Comparison of ENCODE assay signal across 17 cellular contexts in genomic region chr7:2924866-2925840, GRCh38.
DNase-seq lines count a peak whose midpoint lies in the region; ATAC-seq and TF ChIP-seq lines count a peak whose summit lies in the region.
"Had no signal": no experiment of that assay in that cellular context is flagged by ENCODE, and none has a peak within 500 bp of the region (broad histone marks: within the 10 kb centered on the region; RNA-seq: fewer than 3 reads in every experiment).

No MANE protein-coding gene starts in this region.

- no peaks in the 10 kb centered on the region for H3K9me3 ChIP-seq in A673 (ENCODE audit: low read depth, low read length, poor library complexity, severe bottlenecking)
- no peaks in the 10 kb centered on the region for H3K9me3 ChIP-seq in SK-N-MC (ENCODE audit: low read depth, low read length)
- H3K9me3 ChIP-seq in mammary epithelial cell (replicated peaks; ENCODE audit: insufficient read depth, low read length), result no peaks in the 10 kb centered on the region
- H3K9me3 ChIP-seq: esophagus squamous epithelium, heart left ventricle, transverse colon had no signal

- no TSS peak for BruUV-seq in A673 (replicated peaks; lab: Mats Ljungman, UMichigan)
- BruUV-seq in mammary epithelial cell (replicated peaks; lab: Mats Ljungman, UMichigan), result no TSS peak

- no peak overlapping the region for H3K4me2 ChIP-seq in mammary epithelial cell (ENCODE audit: insufficient read depth, low read depth, low read length)

- in situ Hi-C loops in mammary epithelial cell (cut with MboI; ENCODE audit: low sequenced_read_pairs in 2 of 2), result no loop called here

- no peak overlapping the region for H2AFZ ChIP-seq in mammary epithelial cell (ENCODE audit: low read depth, low read length)

- H3K4me1 ChIP-seq in A673 (ENCODE audit: insufficient read depth, low read length, poor library complexity, severe bottlenecking) (peaks cover 11% of the 10 kb centered on the region), mammary epithelial cell (ENCODE audit: insufficient read depth, low read length) (peaks cover 13% of the 10 kb centered on the region)
- H3K4me1 ChIP-seq: transverse colon had no signal

- H3K9ac ChIP-seq in SK-N-MC (ENCODE audit: insufficient read length) (no peak overlapping the region), mammary epithelial cell (ENCODE audit: insufficient read depth, low read length) (no peak overlapping the region)

- no peak overlapping the region for H3K27ac ChIP-seq in A673 (ENCODE audit: low read depth, low read length, poor library complexity, severe bottlenecking)
- no peak overlapping the region for H3K27ac ChIP-seq in SK-N-MC
- no peak overlapping the region for H3K27ac ChIP-seq in mammary epithelial cell (ENCODE audit: insufficient read depth, low read depth, low read length)
- H3K27ac ChIP-seq: esophagus squamous epithelium, heart left ventricle, transverse colon had no signal

- peaks cover 48% of the 10 kb centered on the region for H3K36me3 Mint-ChIP-seq in memory B cell

- POLR2A ChIA-PET in A673 (lab: Charles Lee; ENCODE audit: low non-redundant PET), result no interaction called here

- no peaks in the 10 kb centered on the region for H3K4me1 Mint-ChIP-seq in memory B cell
- H3K4me1 Mint-ChIP-seq: activated naive CD8-positive, alpha-beta T cell treated with anti-CD3 and anti-CD28 coated beads for 36 hours had no signal

- H3K79me2 ChIP-seq in mammary epithelial cell (ENCODE audit: insufficient read depth, low read length), result no peaks in the 10 kb centered on the region

- no peak for ATAC-seq in memory B cell (ENCODE audit: low read depth)
- ATAC-seq in GM18505 (IDR thresholded peaks at IDR 0.05; ENCODE audit: unreplicated experiment), result no peak
- ATAC-seq in HG02759 (IDR thresholded peaks at IDR 0.05; ENCODE audit: unreplicated experiment), result no peak
- ATAC-seq: activated CD4-positive, CD25-positive, alpha-beta regulatory T cell treated with anti-CD3 and anti-CD28 coated beads, Interleukin-2, amount 50 U/mL, for 24 hours; heart left ventricle had no signal

- intact Hi-C loops in A673 (cut with micrococcal nuclease; ENCODE audit: unreplicated experiment), result no loop called here
- intact Hi-C loops in mammary epithelial cell (cut with micrococcal nuclease), result no loop called here

- peak overlapping the region; percentile 65 for H3K27ac Mint-ChIP-seq in memory B cell
- H3K27ac Mint-ChIP-seq: activated naive CD8-positive, alpha-beta T cell treated with anti-CD3 and anti-CD28 coated beads for 36 hours; CD4-positive, alpha-beta T cell had no signal

- H4K20me1 ChIP-seq in mammary epithelial cell (ENCODE audit: insufficient read depth, low read length), result no peaks in the 10 kb centered on the region

- no peak for TF ChIP-seq POLR2A in GM18505 (IDR thresholded peaks at IDR 0.05; ENCODE audit: borderline replicate concordance, extremely low read depth, insufficient read depth, insufficient read length)

- H3K9me3 Mint-ChIP-seq in memory B cell, result peaks cover 5% of the 10 kb centered on the region
- H3K9me3 Mint-ChIP-seq: activated naive CD8-positive, alpha-beta T cell treated with anti-CD3 and anti-CD28 coated beads for 36 hours; CD4-positive, alpha-beta T cell had no signal

- WGBS in mammary epithelial cell (ENCODE audit: low coverage, missing lambda C conversion rate), result 38% methylated on average over 17 of the region's 22 CpGs

- H3K4me3 ChIP-seq in A673 (ENCODE audit: low read depth, low read length, poor library complexity, severe bottlenecking), result no peak overlapping the region
- no peak overlapping the region; the same call in 1 of the 2 replicates for H3K4me3 ChIP-seq in SK-N-MC
- no peak overlapping the region for H3K4me3 ChIP-seq in mammary epithelial cell (replicated peaks in 1 of 3; ENCODE audit: insufficient read depth in 1 of 3, low read depth in 2 of 3, low read length in 3 of 3)
- H3K4me3 ChIP-seq: esophagus squamous epithelium, heart left ventricle, transverse colon had no signal

- H3K36me3 ChIP-seq in A673 (ENCODE audit: insufficient read depth, low read length, poor library complexity, severe bottlenecking), result no peaks in the 10 kb centered on the region
- no peaks in the 10 kb centered on the region for H3K36me3 ChIP-seq in SK-N-MC (ENCODE audit: insufficient read depth, low read length)
- no peaks in the 10 kb centered on the region for H3K36me3 ChIP-seq in mammary epithelial cell (ENCODE audit: insufficient read depth, low read length)
- H3K36me3 ChIP-seq: esophagus squamous epithelium, transverse colon had no signal

- H3K27me3 ChIP-seq in A673 (replicated peaks; ENCODE audit: insufficient read depth, low read depth, low read length, poor library complexity), result peaks cover 17% of the 10 kb centered on the region
- H3K27me3 ChIP-seq in mammary epithelial cell (ENCODE audit: insufficient read depth, low read length), result peaks cover 4% of the 10 kb centered on the region

- DNase-seq in DMS79 treated with DMSO at 0.1 percent for 48 hours (lab: John Stamatoyannopoulos, UW), result peak; percentile 44
- no peak for DNase-seq in DMS79 (lab: John Stamatoyannopoulos, UW)
- DNase-seq in A673 (ENCODE audit: low spot score), result peak; percentile 37
- DNase-seq in SK-N-MC (ENCODE audit: low read depth, low spot score), result peak; percentile 39
- DNase-seq in memory B cell (ENCODE audit: low spot score in 2 of 2), result no peak
- DNase-seq in mammary epithelial cell, result no peak
- DNase-seq: activated naive CD8-positive, alpha-beta T cell treated with anti-CD3 and anti-CD28 coated beads for 36 hours; CD4-positive, alpha-beta T cell; esophagus squamous epithelium; IMR-90; kidney glomerular epithelial cell; occipital lobe; transverse colon had no signal

- H3K27me3 Mint-ChIP-seq in memory B cell, result no peaks in the 10 kb centered on the region
- H3K27me3 Mint-ChIP-seq: activated naive CD8-positive, alpha-beta T cell treated with anti-CD3 and anti-CD28 coated beads for 36 hours; CD4-positive, alpha-beta T cell had no signal

- CTCF ChIA-PET in A673 (lab: Charles Lee) (no interaction called here), mammary epithelial cell (lab: Charles Lee; ENCODE audit: low non-redundant PET) (no interaction called here)

- no peak overlapping the region for H3K4me3 Mint-ChIP-seq in memory B cell
- H3K4me3 Mint-ChIP-seq: activated naive CD8-positive, alpha-beta T cell treated with anti-CD3 and anti-CD28 coated beads for 36 hours; CD4-positive, alpha-beta T cell had no signal

- dilution Hi-C loops in mammary epithelial cell (cut with HindIII; ENCODE audit: low sequenced_read_pairs), result loop anchor here (10.0 kb wide), 1 partner anchor 160 kb away; no protein-coding TSS in a partner anchor

- TF ChIP-seq CTCF in A673 (conservative IDR thresholded peaks at IDR 0.05; ENCODE audit: low read depth, low read length), result no peak
- TF ChIP-seq CTCF in mammary epithelial cell (conservative IDR thresholded peaks at IDR 0.05 in 1 of 2, IDR thresholded peaks at IDR 0.05 in 1 of 2; ENCODE audit: extremely low read depth in 1 of 2, insufficient read depth in 1 of 2, low read depth in 1 of 2, low read length in 2 of 2), result no peak

Comparison
In these comparisons a context has a peak if more than half of its experiments do, and no peak if none do; other contexts are left out.
1. DNase-seq: peak in DMS79 treated with DMSO at 0.1 percent for 48 hours (single experiment), A673 (single experiment) and SK-N-MC (single experiment); none in DMS79 (single experiment), memory B cell (0 of 2) and mammary epithelial cell (single experiment).